In the genomic region with DNA sequence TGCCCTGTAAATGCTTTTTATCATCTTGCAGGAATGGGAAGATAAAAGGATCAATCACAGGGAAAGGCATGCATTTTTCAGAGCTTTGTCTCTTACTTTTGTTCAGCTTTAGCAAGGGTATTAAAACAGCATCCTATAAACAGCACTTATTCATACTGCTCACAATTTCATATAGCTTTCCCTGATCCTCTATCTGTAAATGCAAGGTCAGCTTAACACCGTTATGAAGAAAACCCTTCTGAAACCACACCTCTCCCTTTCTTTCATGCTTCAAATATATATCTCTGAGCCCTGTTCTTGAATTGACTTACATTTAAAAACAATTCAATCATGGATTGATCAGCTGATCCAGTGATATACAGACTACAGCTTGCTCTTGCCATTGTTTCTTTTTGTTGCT, we compare ENCODE assay signal across 14 cellular contexts.
DNase-seq lines count a peak whose midpoint lies in the region; ATAC-seq, FAIRE-seq and TF ChIP-seq lines count a peak whose summit lies in the region.
"Had no signal": no experiment of that assay in that cellular context is flagged by ENCODE, and none has a peak within 500 bp of the region (broad histone marks: within the 10 kb centered on the region; RNA-seq: fewer than 3 reads in every experiment).

No MANE protein-coding gene starts in this region.

- no peak overlapping the region for H3K14ac ChIP-seq in trophoblast cell (ENCODE audit: low read length)

- no peak for TF ChIP-seq POLR2A in A549 (IDR thresholded peaks at IDR 0.05; ENCODE audit: low read length)

- peaks cover 4% of the 10 kb centered on the region; the same call in 1 of the 2 replicates for H3K36me3 ChIP-seq in GM23248 (ENCODE audit: low read depth)
- no peaks in the 10 kb centered on the region for H3K36me3 ChIP-seq in neural cell (ENCODE audit: insufficient read depth, low read length)
- H3K36me3 ChIP-seq in trophoblast cell (ENCODE audit: control insufficient read depth in 1 of 2, insufficient read depth in 2 of 2, low read length in 2 of 2): no peaks in the 10 kb centered on the region

- CTCF ChIA-PET in A549 (lab: Yijun Ruan, JAX): interaction anchor here (0.7 kb wide), 1 partner anchor 11 kb away, joined by 4 read pairs; no protein-coding TSS in a partner anchor

- WGBS in A549 (ENCODE audit: missing lambda C conversion rate): 33% methylated on average over 1 of the region's 1 CpG
- 23 to 28% methylated on average over 1 of the region's 1 CpG for WGBS in GM23248 (ENCODE audit: low coverage in 1 of 2, low lambda C conversion rate in 2 of 2, missing lambda C conversion rate in 2 of 2), 2 experiments
- no CpG with 5 or more reads among the region's 1 CpG for WGBS in trophoblast cell (ENCODE audit: extremely low coverage, insufficient coverage, insufficient read length)

- TF ChIP-seq RAD21 in A549 (conservative IDR thresholded peaks at IDR 0.05 in 1 of 2, IDR thresholded peaks at IDR 0.05 in 1 of 2) (no peak), neural cell (conservative IDR thresholded peaks at IDR 0.05) (no peak)

- no peaks in the 10 kb centered on the region for H3K79me1 ChIP-seq in trophoblast cell (ENCODE audit: low read length)

- ATAC-seq in A549: no peak
- no peak for ATAC-seq in GM21423 (IDR thresholded peaks at IDR 0.05; ENCODE audit: unreplicated experiment)
- ATAC-seq: HCT116 had no signal

- H2AFZ ChIP-seq in GM23248 (peak overlapping the region; percentile 8), neural cell (ENCODE audit: low read depth, low read length) (peak overlapping the region; percentile 12), trophoblast cell (ENCODE audit: insufficient read depth, low read length, poor library complexity) (no peak overlapping the region)

- no peak overlapping the region for H4K91ac ChIP-seq in trophoblast cell (ENCODE audit: low read depth, low read length)

- H4K12ac ChIP-seq in trophoblast cell (ENCODE audit: low read depth, low read length): no peak overlapping the region

- H4K20me1 ChIP-seq in GM23248 (ENCODE audit: insufficient read depth): no peaks in the 10 kb centered on the region
- H4K20me1 ChIP-seq in neural cell (ENCODE audit: insufficient read depth): no peaks in the 10 kb centered on the region

- no peak overlapping the region for H4K8ac ChIP-seq in trophoblast cell (ENCODE audit: low read depth, low read length)

- POLR2A ChIA-PET in A549 (lab: Yijun Ruan, JAX): no interaction called here

- H3K4me1 ChIP-seq in A549 (no peaks in the 10 kb centered on the region), GM23248 (ENCODE audit: insufficient read depth) (no peaks in the 10 kb centered on the region), trophoblast cell (ENCODE audit: control insufficient read depth in 1 of 2, insufficient read depth in 2 of 2, low read length in 2 of 2) (no peaks in the 10 kb centered on the region)
- H3K4me1 ChIP-seq: Caco-2 had no signal

- no peak for DNase-seq in A549 (ENCODE audit: low read depth in 1 of 2, low spot score in 1 of 2)
- DNase-seq in GM23248: no peak
- DNase-seq in pons (ENCODE audit: low spot score): peak; percentile 11
- DNase-seq in trophoblast cell: no peak
- DNase-seq in activated CD4-positive, alpha-beta T cell treated with anti-CD3 and anti-CD28 coated beads, Interleukin-2, amount 50 U/mL, for 48 hours: no peak
- DNase-seq: Caco-2; CD8-positive, alpha-beta memory T cell; GF-D8 had no signal

- H3K4me3 ChIP-seq in A549: no peak overlapping the region
- no peak overlapping the region for H3K4me3 ChIP-seq in GM23248
- no peak overlapping the region for H3K4me3 ChIP-seq in neural cell (ENCODE audit: low read length)
- no peak overlapping the region for H3K4me3 ChIP-seq in trophoblast cell (ENCODE audit: low read depth, low read length)

- no peak overlapping the region for H3K4me2 ChIP-seq in A549
- H3K4me2 ChIP-seq in GM23248 (ENCODE audit: unreplicated experiment): no peak overlapping the region
- H3K4me2 ChIP-seq in neural cell (ENCODE audit: low read length): no peak overlapping the region
- no peak overlapping the region for H3K4me2 ChIP-seq in trophoblast cell (ENCODE audit: low read length)

- H3K27me3 ChIP-seq in GM23248 (replicated peaks; ENCODE audit: insufficient read depth) (no peaks in the 10 kb centered on the region), neural cell (ENCODE audit: insufficient read depth, low read depth, low read length) (no peaks in the 10 kb centered on the region), trophoblast cell (ENCODE audit: insufficient read depth, low read length) (no peaks in the 10 kb centered on the region)

- H2BK12ac ChIP-seq in trophoblast cell (ENCODE audit: low read length): no peak overlapping the region

- H3F3A ChIP-seq in GM23248 (ENCODE audit: insufficient read depth) (no peaks in the 10 kb centered on the region), neural cell (ENCODE audit: insufficient read depth, low read length, poor library complexity, severe bottlenecking) (no peaks in the 10 kb centered on the region)

- no peak overlapping the region for H3K4ac ChIP-seq in trophoblast cell (ENCODE audit: low read depth, low read length)

- TF ChIP-seq CTCF in A549 (IDR thresholded peaks at IDR 0.05) (no peak), neural cell (IDR thresholded peaks at IDR 0.05; ENCODE audit: poor library complexity, severe bottlenecking) (no peak)

- H3K18ac ChIP-seq in trophoblast cell (ENCODE audit: low read length): no peak overlapping the region

- H2BK120ac ChIP-seq in trophoblast cell (ENCODE audit: insufficient read depth, low read length, poor library complexity): no peak overlapping the region

- TF ChIP-seq EP300 in A549 (IDR thresholded peaks at IDR 0.05) (no peak), neural cell (conservative IDR thresholded peaks at IDR 0.05; ENCODE audit: poor library complexity, severe bottlenecking) (no peak)

- no peaks in the 10 kb centered on the region for H3K9me3 ChIP-seq in A549
- no peaks in the 10 kb centered on the region for H3K9me3 ChIP-seq in GM23248 (ENCODE audit: low read depth)
- no peaks in the 10 kb centered on the region for H3K9me3 ChIP-seq in neural cell (ENCODE audit: low read length)
- H3K9me3 ChIP-seq in trophoblast cell (ENCODE audit: insufficient read depth, low read depth, low read length): no peaks in the 10 kb centered on the region
- H3K9me3 ChIP-seq: Caco-2 had no signal

- in situ Hi-C loops in GM23248 (cut with MboI): no loop called here

- H3K79me2 ChIP-seq in GM23248 (ENCODE audit: insufficient read depth): no peaks in the 10 kb centered on the region
- H3K79me2 ChIP-seq in neural cell (replicated peaks; ENCODE audit: insufficient read depth, low read length): no peaks in the 10 kb centered on the region
- H3K79me2 ChIP-seq in trophoblast cell (ENCODE audit: control insufficient read depth, insufficient read depth, low read length, poor library complexity): no peaks in the 10 kb centered on the region

- no peak overlapping the region for H2BK5ac ChIP-seq in trophoblast cell (ENCODE audit: low read depth, low read length, poor library complexity)

- H3K27ac ChIP-seq in A549 (no peak overlapping the region), GM23248 (no peak overlapping the region), neural cell (ENCODE audit: low read length) (peak overlapping the region; percentile 67), trophoblast cell (ENCODE audit: low read depth, low read length) (no peak overlapping the region)

- no peak overlapping the region for H3K23ac ChIP-seq in trophoblast cell (ENCODE audit: low read length)

- no peak for FAIRE-seq in A549 (lab: Jason Lieb, UNC)
- FAIRE-seq: A204.1, H54, HTR-8/SVneo had no signal

- no peak overlapping the region for H3K9ac ChIP-seq in GM23248
- peak overlapping the region; percentile 22 for H3K9ac ChIP-seq in neural cell (ENCODE audit: low read length)
- no peak overlapping the region for H3K9ac ChIP-seq in trophoblast cell (ENCODE audit: low read length)

- H2AK5ac ChIP-seq in trophoblast cell (ENCODE audit: low read length): no peak overlapping the region

- H3K9me2 ChIP-seq in GM23248 (ENCODE audit: insufficient read depth): no peaks in the 10 kb centered on the region
- no peaks in the 10 kb centered on the region for H3K9me2 ChIP-seq in neural cell (ENCODE audit: insufficient read depth, low read length)

TF ChIP-seq in A549, 52 proteins besides CTCF, POLR2A, EP300 and RAD21:
- no peak for TF ChIP-seq MAZ (IDR thresholded peaks at IDR 0.05; ENCODE audit: borderline replicate concordance, low read depth, low read length)
- no peak for TF ChIP-seq USF2 (IDR thresholded peaks at IDR 0.05)
- peak; percentile 15 for TF ChIP-seq MAFK (IDR thresholded peaks at IDR 0.05; ENCODE audit: partially characterized antibody)

TF ChIP-seq in neural cell, 6 proteins besides CTCF, POLR2A, EP300 and RAD21:
- TF ChIP-seq MXI1 (conservative IDR thresholded peaks at IDR 0.05; ENCODE audit: poor library complexity, severe bottlenecking): no peak
- TF ChIP-seq TAF1 (IDR thresholded peaks at IDR 0.05; ENCODE audit: low read depth): no peak
- no peak for TF ChIP-seq EZH2 (IDR thresholded peaks at IDR 0.05; ENCODE audit: borderline replicate concordance, insufficient read depth, low read length, poor library complexity, severe bottlenecking)
- TF ChIP-seq SMC3 (conservative IDR thresholded peaks at IDR 0.05; ENCODE audit: poor library complexity): no peak
- no peak for TF ChIP-seq REST (IDR thresholded peaks at IDR 0.05; ENCODE audit: borderline replicate concordance)
- no peak for TF ChIP-seq POLR2AphosphoS5 (IDR thresholded peaks at IDR 0.05)
